Comparison of ENCODE assay signal across 8 cellular contexts in the genomic region with DNA sequence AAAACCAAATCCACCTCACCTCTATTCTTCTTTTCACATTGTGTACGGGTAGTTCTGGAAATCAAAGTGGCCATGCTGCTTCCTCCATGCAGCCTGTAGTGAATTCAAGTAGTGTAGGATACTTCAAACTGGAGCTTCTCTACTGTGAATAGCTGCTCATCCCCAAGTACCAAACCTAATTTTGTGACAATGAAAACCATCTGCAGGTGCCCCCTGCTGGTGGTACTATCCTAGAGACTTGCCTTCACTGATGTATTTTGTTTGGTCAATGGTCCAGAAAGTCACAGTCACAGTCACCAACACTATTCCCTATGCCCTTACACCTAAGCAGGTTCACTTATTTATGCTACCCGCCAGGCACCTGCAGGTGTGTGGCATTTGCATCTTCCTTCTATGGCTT. TPM values are rescaled to one million over a fixed set of nuclear protein-coding genes. Genes with fewer than 3 reads are reported as not detected.
DNase-seq lines count a peak whose midpoint lies in the region; ATAC-seq, FAIRE-seq and TF ChIP-seq lines count a peak whose summit lies in the region.
"Not testable (repeated sequence)": the region's sequence is repeated elsewhere in the genome, so short reads cannot be mapped to it uniquely, and the experiment has no call there.

No MANE protein-coding gene starts in this region.

- TF ChIP-seq POLR2A in A549 (IDR thresholded peaks at IDR 0.05; ENCODE audit: low read length); IMR-90 (IDR thresholded peaks at IDR 0.05; ENCODE audit: low read depth, low read length); HepG2 (IDR thresholded peaks at IDR 0.05; ENCODE audit: insufficient read depth in 1 of 2, low read depth in 2 of 2, low read length in 2 of 2): not testable (repeated sequence)

- not testable (repeated sequence) for H3K79me2 ChIP-seq in HepG2 (ENCODE audit: insufficient read depth, low read length)

- not testable (repeated sequence) for H3K4me3 ChIP-seq in A549; IMR-90 (ENCODE audit: insufficient read depth, low read depth, low read length); HepG2 (replicated peaks in 1 of 3; ENCODE audit: insufficient read depth in 1 of 3, low read depth in 2 of 3, low read length in 3 of 3)

- H4K5ac ChIP-seq in IMR-90 (ENCODE audit: low read depth, low read length): not testable (repeated sequence)

- H4K91ac ChIP-seq in IMR-90 (ENCODE audit: insufficient read depth, low read depth, low read length): not testable (repeated sequence)

- not testable (repeated sequence) for H2BK20ac ChIP-seq in IMR-90 (ENCODE audit: low read depth, low read length)

- not testable (repeated sequence) for H3K9me3 ChIP-seq in A549; IMR-90 (ENCODE audit: control insufficient read depth, insufficient read depth, low read length); HepG2 (ENCODE audit: low read length)

- H3K56ac ChIP-seq in IMR-90 (ENCODE audit: extremely low read depth, insufficient read depth, low read length): not testable (repeated sequence)

- H3K18ac ChIP-seq in IMR-90 (ENCODE audit: low read depth, low read length): not testable (repeated sequence)

- peak; percentile 75 to 89 for ATAC-seq in A549
- peak; percentile 87 for ATAC-seq in IMR-90 (ENCODE audit: low read depth)
- peak; percentile 81 for ATAC-seq in activated B cell treated with CpG ODN at 0.5 μM for 24 hours (ENCODE audit: low read depth)
- peak; percentile 36 for ATAC-seq in activated naive CD8-positive, alpha-beta T cell treated with anti-CD3 and anti-CD28 coated beads, Interleukin-2, amount 10 ng/mL, durations not matched to agents 7 days and 5 days (ENCODE audit: low read depth)
- ATAC-seq in Right ventricle myocardium superior (ENCODE audit: poor library complexity): peak; percentile 83
- peak; percentile 72 for ATAC-seq in HepG2
- peak; percentile 74 for ATAC-seq in omental fat pad (ENCODE audit: low FRiP score)
- ATAC-seq in stimulated activated naive CD8-positive, alpha-beta T cell treated with anti-CD3 and anti-CD28 coated beads, Interleukin-15, amount 100 ng/mL, for 72 hours: peak; percentile 84

- H3K4me1 Mint-ChIP-seq in activated B cell treated with CpG ODN at 0.5 μM for 24 hours; activated naive CD8-positive, alpha-beta T cell treated with anti-CD3 and anti-CD28 coated beads, Interleukin-2, amount 10 ng/mL, durations not matched to agents 7 days and 5 days; stimulated activated naive CD8-positive, alpha-beta T cell treated with anti-CD3 and anti-CD28 coated beads, Interleukin-15, amount 100 ng/mL, for 72 hours: not testable (repeated sequence)

- FAIRE-seq in A549 (lab: Jason Lieb, UNC); HepG2 (lab: Jason Lieb, UNC): not testable (repeated sequence)

- not testable (repeated sequence) for H3K36me3 Mint-ChIP-seq in activated B cell treated with CpG ODN at 0.5 μM for 24 hours (ENCODE audit: low read depth); activated naive CD8-positive, alpha-beta T cell treated with anti-CD3 and anti-CD28 coated beads, Interleukin-2, amount 10 ng/mL, durations not matched to agents 7 days and 5 days

- not testable (repeated sequence) for H3K27ac ChIP-seq in A549; IMR-90 (ENCODE audit: insufficient read depth, low read length); HepG2 (ENCODE audit: extremely low read length, insufficient read depth, low read length)

- CTCF ChIA-PET in A549 (lab: Yijun Ruan, JAX); IMR-90 (lab: Yijun Ruan, JAX); activated B cell treated with CpG ODN at 0.5 μM for 24 hours (lab: Charles Lee); HepG2 (lab: Yijun Ruan, JAX; ENCODE audit: low intra/inter-chr PET ratio, low total read pairs): not testable (repeated sequence)

- not testable (repeated sequence) for H2BK15ac ChIP-seq in IMR-90 (ENCODE audit: low read depth, low read length)

- not testable (repeated sequence) for H3K36me3 ChIP-seq in IMR-90 (ENCODE audit: control insufficient read depth, insufficient read depth, low read length); HepG2 (replicated peaks in 1 of 2; ENCODE audit: control insufficient read depth in 1 of 2, insufficient read depth in 2 of 2, low read length in 2 of 2)

- not testable (repeated sequence) for H3K14ac ChIP-seq in IMR-90 (replicated peaks; ENCODE audit: low read depth, low read length)

- not testable (repeated sequence) for H3K4me2 ChIP-seq in A549; IMR-90 (ENCODE audit: low read depth, low read length); HepG2 (ENCODE audit: low read depth, low read length)

- H2AK5ac ChIP-seq in IMR-90 (ENCODE audit: low read depth, low read length): not testable (repeated sequence)

- not testable (repeated sequence) for H3K23ac ChIP-seq in IMR-90 (ENCODE audit: low read depth, low read length)

- no CpG with 5 or more reads among the region's 2 CpGs for WGBS in A549 (ENCODE audit: missing lambda C conversion rate)
- WGBS in IMR-90 (ENCODE audit: extremely low coverage in 2 of 2, insufficient read length in 1 of 2), 2 experiments: no CpG with 5 or more reads among the region's 2 CpGs
- WGBS in HepG2 (ENCODE audit: low lambda C conversion rate): 13% methylated on average over 1 of the region's 2 CpGs

- POLR2A ChIA-PET in A549 (lab: Yijun Ruan, JAX); IMR-90 (lab: Charles Lee; ENCODE audit: unreplicated experiment); activated B cell treated with CpG ODN at 0.5 μM for 24 hours (lab: Charles Lee); activated naive CD8-positive, alpha-beta T cell treated with anti-CD3 and anti-CD28 coated beads, Interleukin-2, amount 10 ng/mL, durations not matched to agents 7 days and 5 days (lab: Charles Lee); HepG2 (lab: Yijun Ruan, JAX): not testable (repeated sequence)

- not testable (repeated sequence) for H2BK120ac ChIP-seq in IMR-90 (ENCODE audit: low read depth, low read length)

- H4K20me1 ChIP-seq in IMR-90 (ENCODE audit: insufficient read depth, low read length); HepG2 (ENCODE audit: insufficient read depth, low read length): not testable (repeated sequence)

- H2AFZ ChIP-seq in IMR-90 (replicated peaks; ENCODE audit: low read length, poor library complexity); HepG2 (ENCODE audit: low read length): not testable (repeated sequence)

- in situ Hi-C loops in IMR-90 (cut with MboI; ENCODE audit: low sequenced_read_pairs); HepG2 (cut with HindIII; ENCODE audit: extremely low pct_ligation_motif_present, low pct_unique_long_range_greater_than_20kb): not testable (repeated sequence)

- not testable (repeated sequence) for H3K4me1 ChIP-seq in A549; IMR-90 (ENCODE audit: control insufficient read depth, insufficient read depth, low read length); HepG2 (ENCODE audit: insufficient read depth, low read length)

- not testable (repeated sequence) for H3K9ac ChIP-seq in IMR-90 (ENCODE audit: low read depth, low read length); HepG2 (ENCODE audit: insufficient read depth, low read depth, low read length)

- not testable (repeated sequence) for H4K8ac ChIP-seq in IMR-90 (ENCODE audit: low read depth in 2 of 2, low read length in 2 of 2)

- not testable (repeated sequence) for TF ChIP-seq RAD21 in A549 (conservative IDR thresholded peaks at IDR 0.05 in 1 of 2, IDR thresholded peaks at IDR 0.05 in 1 of 2); IMR-90 (IDR thresholded peaks at IDR 0.05; ENCODE audit: low read length); HepG2 (CRISPR knock-in tag; IDR thresholded peaks at IDR 0.05)

- TF ChIP-seq CTCF in A549 (IDR thresholded peaks at IDR 0.05); IMR-90 (conservative IDR thresholded peaks at IDR 0.05; ENCODE audit: low read depth, low read length); activated B cell treated with CpG ODN at 0.5 μM for 24 hours (IDR thresholded peaks at IDR 0.05); HepG2 (CRISPR knock-in tag; IDR thresholded peaks at IDR 0.05); omental fat pad (IDR thresholded peaks at IDR 0.05): not testable (repeated sequence)

- DNase-seq in A549 (ENCODE audit: low read depth in 1 of 2, low spot score in 1 of 2); IMR-90; activated B cell treated with CpG ODN at 0.5 μM for 24 hours; Right ventricle myocardium superior; HepG2 (ENCODE audit: low spot score); omental fat pad (ENCODE audit: low spot score); stimulated activated naive CD8-positive, alpha-beta T cell treated with anti-CD3 and anti-CD28 coated beads, Interleukin-15, amount 100 ng/mL, for 72 hours: not testable (repeated sequence)
- DNase-seq in activated naive CD8-positive, alpha-beta T cell treated with anti-CD3 and anti-CD28 coated beads, Interleukin-2, amount 10 ng/mL, durations not matched to agents 7 days and 5 days: peak; percentile 22

- TF ChIP-seq EP300 in A549 (IDR thresholded peaks at IDR 0.05); HepG2 (IDR thresholded peaks at IDR 0.05; ENCODE audit: low read depth in 2 of 2, low read length in 2 of 2); HepG2 (CRISPR knock-in tag; IDR thresholded peaks at IDR 0.05; ENCODE audit: borderline replicate concordance): not testable (repeated sequence)

- not testable (repeated sequence) for H3K9me1 ChIP-seq in IMR-90 (ENCODE audit: insufficient read depth, low read length)

- not testable (repeated sequence) for H3K4ac ChIP-seq in IMR-90 (ENCODE audit: low read depth, low read length)

- H3K4me3 Mint-ChIP-seq in activated B cell treated with CpG ODN at 0.5 μM for 24 hours; activated naive CD8-positive, alpha-beta T cell treated with anti-CD3 and anti-CD28 coated beads, Interleukin-2, amount 10 ng/mL, durations not matched to agents 7 days and 5 days; stimulated activated naive CD8-positive, alpha-beta T cell treated with anti-CD3 and anti-CD28 coated beads, Interleukin-15, amount 100 ng/mL, for 72 hours: not testable (repeated sequence)

- dilution Hi-C loops in IMR-90 (cut with HindIII; ENCODE audit: low sequenced_read_pairs, unreplicated experiment): not testable (repeated sequence)

- H2BK5ac ChIP-seq in IMR-90 (ENCODE audit: low read depth, low read length, poor library complexity, severe bottlenecking): not testable (repeated sequence)

- H2AK9ac ChIP-seq in IMR-90 (replicated peaks; ENCODE audit: low read depth, low read length, poor library complexity): not testable (repeated sequence)

- H3K27ac Mint-ChIP-seq in activated B cell treated with CpG ODN at 0.5 μM for 24 hours; activated naive CD8-positive, alpha-beta T cell treated with anti-CD3 and anti-CD28 coated beads, Interleukin-2, amount 10 ng/mL, durations not matched to agents 7 days and 5 days; stimulated activated naive CD8-positive, alpha-beta T cell treated with anti-CD3 and anti-CD28 coated beads, Interleukin-15, amount 100 ng/mL, for 72 hours: not testable (repeated sequence)

- H3K79me1 ChIP-seq in IMR-90 (ENCODE audit: low read depth in 1 of 2, low read length in 2 of 2): not testable (repeated sequence)

- BruUV-seq in IMR-90 (replicated peaks; lab: Mats Ljungman, UMichigan); HepG2 (replicated peaks; lab: Mats Ljungman, UMichigan): not testable (repeated sequence)

- H3K27me3 Mint-ChIP-seq in activated B cell treated with CpG ODN at 0.5 μM for 24 hours; activated naive CD8-positive, alpha-beta T cell treated with anti-CD3 and anti-CD28 coated beads, Interleukin-2, amount 10 ng/mL, durations not matched to agents 7 days and 5 days; stimulated activated naive CD8-positive, alpha-beta T cell treated with anti-CD3 and anti-CD28 coated beads, Interleukin-15, amount 100 ng/mL, for 72 hours: not testable (repeated sequence)

- intact Hi-C loops in IMR-90 (cut with micrococcal nuclease); activated B cell treated with CpG ODN at 0.5 μM for 24 hours (cut with micrococcal nuclease); Right ventricle myocardium superior (cut with DNase I); HepG2 (cut with micrococcal nuclease; ENCODE audit: unreplicated experiment): not testable (repeated sequence)

- not testable (repeated sequence) for H3K27me3 ChIP-seq in IMR-90 (ENCODE audit: control insufficient read depth, insufficient read depth, low read length); HepG2 (ENCODE audit: control insufficient read depth in 1 of 2, insufficient read depth in 2 of 2, low read length in 2 of 2)

- not testable (repeated sequence) for H3K9me3 Mint-ChIP-seq in activated B cell treated with CpG ODN at 0.5 μM for 24 hours; activated naive CD8-positive, alpha-beta T cell treated with anti-CD3 and anti-CD28 coated beads, Interleukin-2, amount 10 ng/mL, durations not matched to agents 7 days and 5 days; stimulated activated naive CD8-positive, alpha-beta T cell treated with anti-CD3 and anti-CD28 coated beads, Interleukin-15, amount 100 ng/mL, for 72 hours

RNA-seq across cellular contexts. Expression of a gene that starts 39.3 kb away (rescaled TPM):
- 6.0 and 6.4 TPM in 2 replicates for polyA plus RNA-seq in A549 (2011; rRNA removed)
- polyA plus RNA-seq in A549 (2012; cell fraction: cytosol; rRNA removed): 1.4 and 1.6 TPM in 2 replicates
- 2.1 and 2.6 TPM in 2 replicates for polyA plus RNA-seq in A549 (2012; cell fraction: nucleus; rRNA removed)
- 3.4 to 3.9 TPM (median 3.6 TPM) in 3 replicates for polyA plus RNA-seq in A549 (2017; fragmentation: RNase III; extraction: RNeasy Plus Mini Kit Qiagen cat#74134 plus additional on column Dnase treatment)
- 7.5 and 7.9 TPM in 2 replicates for polyA minus RNA-seq in A549 (2011; rRNA and poly(A)+ RNA removed)
- total RNA-seq in IMR-90 (2012; rRNA removed): 13.1 and 15.8 TPM in 2 replicates
- polyA plus RNA-seq in IMR-90 (2012; rRNA removed): 10.5 and 11.3 TPM in 2 replicates
- polyA plus RNA-seq in IMR-90 (2012; cell fraction: cytosol; rRNA removed): 4.5 and 5.3 TPM in 2 replicates
- polyA plus RNA-seq in IMR-90 (2012; cell fraction: nucleus; rRNA removed; ENCODE audit: low replicate concordance): 18.0 and 67.5 TPM in 2 replicates
- total RNA-seq in activated B cell treated with CpG ODN at 0.5 μM for 24 hours: 20.6 and 20.8 TPM in 2 replicates
- 10 to 100 TPM; 37.9 to 38.9 TPM for total RNA-seq in activated naive CD8-positive, alpha-beta T cell treated with anti-CD3 and anti-CD28 coated beads, Interleukin-2, amount 10 ng/mL, durations not matched to agents 7 days and 5 days
- total RNA-seq in Right ventricle myocardium superior: 0.30 TPM
- 3.9 and 6.4 TPM in 2 replicates for total RNA-seq in HepG2 (2016; rRNA removed; fragmentation: Illumina TruSeq; extraction: Trizol)
- 1.5 and 2.3 TPM in 2 replicates for total RNA-seq in HepG2 (2016; cell fraction: cytosol; rRNA removed; fragmentation: Illumina TruSeq; extraction: Trizol; ENCODE audit: low read depth)
- total RNA-seq in HepG2 (2016; cell fraction: insoluble cytoplasmic fraction; rRNA removed; fragmentation: Illumina TruSeq; extraction: Trizol): 4.0 and 5.5 TPM in 2 replicates
- total RNA-seq in HepG2 (2016; cell fraction: membrane; rRNA removed; fragmentation: Illumina TruSeq; extraction: Trizol): 2.3 and 2.5 TPM in 2 replicates
- 9.5 and 10.5 TPM in 2 replicates for total RNA-seq in HepG2 (2016; cell fraction: nucleus; rRNA removed; fragmentation: Illumina TruSeq; extraction: Trizol)
- polyA plus RNA-seq in HepG2 (2011; rRNA removed): 5.3 and 6.3 TPM in 2 replicates
- polyA plus RNA-seq in HepG2 (2011; cell fraction: cytosol; rRNA removed): 2.4 and 3.7 TPM in 2 replicates
- polyA plus RNA-seq in HepG2 (2011; cell fraction: nucleus; rRNA removed): 11.4 and 13.2 TPM in 2 replicates
- 4.5 and 5.1 TPM in 2 replicates for polyA plus RNA-seq in HepG2 (2012)
- 0.15 and 0.25 TPM in 2 replicates for polyA plus RNA-seq in HepG2 (2016; cell fraction: cytosol; fragmentation: Illumina TruSeq; extraction: Trizol; ENCODE audit: low read depth)
- 2.0 and 2.2 TPM in 2 replicates for polyA plus RNA-seq in HepG2 (2016; cell fraction: insoluble cytoplasmic fraction; fragmentation: Illumina TruSeq; extraction: Trizol; ENCODE audit: low read depth)
- 0.38 and 0.56 TPM in 2 replicates for polyA plus RNA-seq in HepG2 (2016; cell fraction: membrane; fragmentation: Illumina TruSeq; extraction: Trizol; ENCODE audit: low read depth)
- 9.7 and 13.4 TPM in 2 replicates for polyA plus RNA-seq in HepG2 (2016; cell fraction: nucleus; fragmentation: Illumina TruSeq; extraction: Trizol; ENCODE audit: insufficient read depth, low read depth)
- polyA minus RNA-seq in HepG2 (2011; rRNA and poly(A)+ RNA removed; ENCODE audit: low replicate concordance): 7.6 and 20.9 TPM in 2 replicates
- 5.0 TPM in 2 replicates for polyA minus RNA-seq in HepG2 (2011; cell fraction: cytosol; rRNA and poly(A)+ RNA removed)
- 22.8 and 28.3 TPM in 2 replicates for polyA minus RNA-seq in HepG2 (2011; cell fraction: nucleus; rRNA and poly(A)+ RNA removed)
- 10 to 100 TPM; 14.9 to 23.3 (median 16.1) TPM for total RNA-seq in omental fat pad

Comparison
In these comparisons a context has a peak if more than half of its experiments do, and no peak if none do; other contexts are left out.
1. ATAC-seq: peak in every context shown above with its lines; median percentile 87 in IMR-90; 84 in stimulated activated naive CD8-positive, alpha-beta T cell treated with anti-CD3 and anti-CD28 coated beads, Interleukin-15, amount 100 ng/mL, for 72 hours; 83 in Right ventricle myocardium superior; 82 in A549; 81 in activated B cell treated with CpG ODN at 0.5 μM for 24 hours; 74 in omental fat pad; 72 in HepG2; 36 in activated naive CD8-positive, alpha-beta T cell treated with anti-CD3 and anti-CD28 coated beads, Interleukin-2, amount 10 ng/mL, durations not matched to agents 7 days and 5 days.